Comparison of ENCODE assay signal across 9 cellular contexts in genomic region chr6:31540640-31541039, GRCh38. TPM values are rescaled to one million over a fixed set of nuclear protein-coding genes. Genes with fewer than 3 reads are reported as not detected.
DNase-seq lines count a peak whose midpoint lies in the region; ATAC-seq and TF ChIP-seq lines count a peak whose summit lies in the region.
"Had no signal": no experiment of that assay in that cellular context is flagged by ENCODE, and none has a peak within 500 bp of the region (broad histone marks: within the 10 kb centered on the region; RNA-seq: fewer than 3 reads in every experiment).

No MANE protein-coding gene starts in this region.

- no peak for TF ChIP-seq POLR2A in sigmoid colon (IDR thresholded peaks at IDR 0.05)

- H3K27me3 ChIP-seq in sigmoid colon = no peaks in the 10 kb centered on the region

- DNase-seq in GM12865 (ENCODE audit: low read depth) (no peak), foreskin fibroblast (no peak), sigmoid colon (no peak), NCI-H510A treated with DMSO at 0.1 percent for 48 hours (lab: John Stamatoyannopoulos, UW) (no peak), NCI-H187 treated with DMSO at 0.1 percent for 48 hours (lab: John Stamatoyannopoulos, UW) (no peak), GM19240 (ENCODE audit: insufficient read length, low spot score) (no peak)

- no peak for TF ChIP-seq EP300 in sigmoid colon (IDR thresholded peaks at IDR 0.05)

- no peaks in the 10 kb centered on the region for H3K9me3 ChIP-seq in sigmoid colon

- H3K4me1 ChIP-seq in sigmoid colon = peaks cover 0 to 38% (median 35%) of the 10 kb centered on the region in 4 donors

- TF ChIP-seq CTCF in GM12865 (IDR thresholded peaks at IDR 0.05; ENCODE audit: insufficient read depth, low read depth, low read length, missing control alignments) = no peak
- TF ChIP-seq CTCF in VCaP (conservative IDR thresholded peaks at IDR 0.05) = no peak
- TF ChIP-seq CTCF in foreskin fibroblast (IDR thresholded peaks at IDR 0.05; ENCODE audit: low read depth, low read length) = no peak
- TF ChIP-seq CTCF in sigmoid colon (IDR thresholded peaks at IDR 0.05) = no peak

- H3K27ac ChIP-seq in VCaP (peak overlapping the region; percentile 94), sigmoid colon (peak overlapping the region; percentile 92 to 97 (median 96))

- H3K4me3 ChIP-seq in GM12865 (ENCODE audit: low read depth, low read length) (peak overlapping the region; percentile 84), foreskin fibroblast (ENCODE audit: low read depth in 1 of 2, low read length in 2 of 2) (peak overlapping the region; percentile 79 to 99), sigmoid colon (peak overlapping the region; percentile 65 to 78 (median 70))

- 13 to 16% methylated on average over 4 of the region's 4 CpGs for WGBS in sigmoid colon, 2 donors

- intact Hi-C loops in sigmoid colon (cut with DNase I) = loop anchor here (2.0 to 10.0 kb wide), 5 partner anchors 46 to 647 kb away; partner anchors contain the start of genes ABHD16A, LY6G6F, NELFE and SKIC2

- no peak for ATAC-seq in GM21381 (IDR thresholded peaks at IDR 0.05; ENCODE audit: unreplicated experiment)

- peaks cover 26 to 48% (median 42%) of the 10 kb centered on the region in 4 donors for H3K36me3 ChIP-seq in sigmoid colon

RNA-seq across cellular contexts. Expression of gene DDX39B, which starts 1.2 kb away (rescaled TPM):
- total RNA-seq in sigmoid colon = 100 to 1,000 TPM; 211 to 301 (median 239) TPM
- 100 to 1,000 TPM; 130 to 293 (median 153) TPM for polyA plus RNA-seq in sigmoid colon

RNA-seq across cellular contexts. Expression of gene ATP6V1G2, which starts 5.8 kb away (rescaled TPM):
- total RNA-seq in sigmoid colon = 1 to 10 TPM; 2.8 to 9.1 (median 5.0) TPM
- 1 to 10 TPM in 1 of 3 donors, not detected in 2; 3.0 TPM for polyA plus RNA-seq in sigmoid colon

RNA-seq across cellular contexts. Expression of gene NFKBIL1, which starts 6.8 kb away (rescaled TPM):
- 10 to 100 TPM; 32.5 to 55.1 (median 36.3) TPM for total RNA-seq in sigmoid colon
- 10 to 100 TPM; 18.0 to 31.3 (median 25.2) TPM for polyA plus RNA-seq in sigmoid colon

RNA-seq across cellular contexts. Expression of gene MCCD1, which starts 11.9 kb away (rescaled TPM):
- total RNA-seq in sigmoid colon = not detected
- not detected for polyA plus RNA-seq in sigmoid colon
- total RNA-seq: pulmonary artery endothelial cell had no signal

RNA-seq across cellular contexts. Expression of gene LTA, which starts 31.4 kb away (rescaled TPM):
- not detected for total RNA-seq in sigmoid colon
- 1 to 10 TPM in 1 of 3 donors, not detected in 2; 3.6 TPM for polyA plus RNA-seq in sigmoid colon
